Comparison of ENCODE assay signal across 29 cellular contexts in the genomic region with DNA sequence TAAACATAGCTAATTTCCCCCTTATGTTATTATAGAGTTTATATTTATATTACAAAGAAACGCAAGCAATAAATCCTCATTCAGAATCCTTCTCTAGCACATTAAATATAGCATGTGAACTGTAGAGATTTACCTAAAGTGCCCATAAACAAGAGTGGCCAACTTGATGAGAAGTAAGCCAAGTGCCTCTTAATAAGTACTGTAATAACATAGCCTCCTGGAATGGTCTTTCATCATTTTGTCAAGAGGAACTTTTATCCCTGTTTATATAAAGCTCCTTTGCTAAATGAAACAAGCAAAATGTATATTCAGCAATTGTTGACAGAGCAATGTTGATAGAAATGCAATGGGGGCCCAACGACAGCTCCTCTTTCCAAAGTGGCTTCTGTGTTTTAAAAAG.
"Had no signal": no experiment of that assay in that cellular context is flagged by ENCODE, and none has a peak within 500 bp of the region (broad histone marks: within the 10 kb centered on the region; RNA-seq: fewer than 3 reads in every experiment).

No MANE protein-coding gene starts in this region.

- H3K27me3 ChIP-seq: ascending aorta, breast epithelium, cardiac muscle cell, colonic mucosa, esophagus squamous epithelium, gastroesophageal sphincter, heart right ventricle had no signal

- H3K4me3 ChIP-seq: ascending aorta, breast epithelium, cardiac muscle cell, colonic mucosa, esophagus squamous epithelium, gastroesophageal sphincter, heart right ventricle had no signal

- H3K27ac ChIP-seq: ascending aorta, breast epithelium, cardiac muscle cell, colonic mucosa, epithelial cell of prostate, esophagus squamous epithelium, gastroesophageal sphincter, heart right ventricle had no signal

- H3K36me3 ChIP-seq: breast epithelium, colonic mucosa had no signal

- ATAC-seq: activated CD4-positive, alpha-beta T cell treated with anti-CD3 and anti-CD28 coated beads for 36 hours; activated CD8-positive, alpha-beta memory T cell treated with anti-CD3 and anti-CD28 coated beads, Interleukin-2, amount 10 ng/mL, durations not matched to agents 7 days and 5 days; activated CD8-positive, alpha-beta T cell treated with anti-CD3 and anti-CD28 coated beads, Interleukin-2, amount 10 ng/mL, durations not matched to agents 7 days and 5 days; activated naive CD4-positive, alpha-beta T cell treated with anti-CD3 and anti-CD28 coated beads, Interleukin-2, amount 50 U/mL, for 72 hours; gastroesophageal sphincter; heart right ventricle; T-helper 17 cell had no signal

- H3K9me3 ChIP-seq: ascending aorta, breast epithelium, colonic mucosa, esophagus squamous epithelium, gastroesophageal sphincter, heart right ventricle had no signal

- DNase-seq: activated CD4-positive, alpha-beta memory T cell treated with anti-CD3 and anti-CD28 coated beads for 36 hours; activated CD4-positive, alpha-beta T cell treated with anti-CD3 and anti-CD28 coated beads for 36 hours; activated CD4-positive, alpha-beta T cell treated with anti-CD3 and anti-CD28 coated beads, Interleukin-2, amount 10 ng/mL, durations not matched to agents 24 days and 14 days; activated CD4-positive, CD25-positive, alpha-beta regulatory T cell; activated CD4-positive, CD25-positive, alpha-beta regulatory T cell treated with anti-CD3 and anti-CD28 coated beads, Interleukin-2, amount 50 U/mL, for 72 hours; activated CD8-positive, alpha-beta memory T cell treated with anti-CD3 and anti-CD28 coated beads, Interleukin-2, amount 10 ng/mL, durations not matched to agents 7 days and 5 days; activated CD8-positive, alpha-beta memory T cell treated with anti-CD3 and anti-CD28 coated beads, Interleukin-2, amount 50 U/mL, for 4 hours; activated CD8-positive, alpha-beta T cell treated with anti-CD3 and anti-CD28 coated beads, Interleukin-2, amount 10 ng/mL, durations not matched to agents 7 days and 5 days; activated effector memory CD4-positive, alpha-beta T cell treated with anti-CD3 and anti-CD28 coated beads, Interleukin-2, amount 50 U/mL, for 16 hours; activated naive CD4-positive, alpha-beta T cell; activated naive CD4-positive, alpha-beta T cell treated with anti-CD3 and anti-CD28 coated beads, Interleukin-2, amount 10 ng/mL, durations not matched to agents 7 days and 5 days; activated naive CD8-positive, alpha-beta T cell treated with anti-CD3 and anti-CD28 coated beads, Interleukin-2, amount 10 ng/mL, durations not matched to agents 7 days and 5 days; activated T-cell treated with anti-CD3 and anti-CD28 coated beads, Interleukin-2, amount 50 U/mL, for 1 hour; activated T-cell treated with anti-CD3 and anti-CD28 coated beads, Interleukin-2, amount 50 U/mL, for 48 hours; central memory CD4-positive, alpha-beta T cell; cerebellar nuclear complex; colonic mucosa; effector CD8-positive, alpha-beta T cell; esophagus squamous epithelium; foreskin melanocyte; heart right ventricle; T-helper 17 cell; T1000 had no signal

- H3K4me1 ChIP-seq: ascending aorta, breast epithelium, colonic mucosa, esophagus squamous epithelium, gastroesophageal sphincter had no signal
